7 cellular contexts compared by ENCODE assay signal in genomic region chr9:87781331-87781730, GRCh38.
"Had no signal": no experiment of that assay in that cellular context is flagged by ENCODE, and none has a peak within 500 bp of the region (broad histone marks: within the 10 kb centered on the region; RNA-seq: fewer than 3 reads in every experiment).

No MANE protein-coding gene starts in this region.

- DNase-seq: IMR-90, KBM-7, KG1 had no signal

- H3K9ac ChIP-seq: KMS-11 had no signal

- H3K4me3 ChIP-seq: K562 had no signal

- H3K27ac ChIP-seq: HL-60, KMS-11 had no signal

- H3K4me2 ChIP-seq: KMS-11 had no signal

- ATAC-seq: HepG2, K562 had no signal
